9 cellular contexts compared by ENCODE assay signal in the genomic region with DNA sequence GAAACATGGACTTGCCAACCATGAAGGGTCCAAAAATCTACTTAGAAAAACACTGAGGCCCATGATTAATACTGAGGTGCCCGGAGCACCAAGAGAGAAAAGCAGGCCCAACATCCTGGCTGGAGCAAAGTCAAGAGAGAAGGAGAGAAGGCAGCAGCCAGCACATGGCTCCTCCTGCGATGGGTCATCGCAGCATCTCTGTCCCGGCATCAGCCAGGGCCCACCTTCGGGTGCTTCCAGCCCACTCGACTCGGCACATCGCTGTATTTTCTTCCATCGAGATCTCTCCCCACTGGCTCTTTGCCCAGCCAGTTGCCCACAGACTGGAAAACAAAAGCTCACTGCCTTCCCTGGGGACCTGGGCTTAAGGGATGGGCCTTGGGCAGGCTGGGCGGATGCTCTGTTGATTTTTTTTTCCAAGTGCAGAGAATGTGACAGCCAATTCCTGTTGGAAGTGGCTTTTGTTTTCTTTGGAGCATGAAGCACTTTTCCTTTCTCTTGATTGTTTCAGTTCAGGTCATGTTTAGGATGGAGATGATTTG. TPM values are rescaled to one million over a fixed set of nuclear protein-coding genes. Genes with fewer than 3 reads are reported as not detected.
DNase-seq lines count a peak whose midpoint lies in the region; ATAC-seq, FAIRE-seq and TF ChIP-seq lines count a peak whose summit lies in the region.
"Had no signal": no experiment of that assay in that cellular context is flagged by ENCODE, and none has a peak within 500 bp of the region (broad histone marks: within the 10 kb centered on the region; RNA-seq: fewer than 3 reads in every experiment).

No MANE protein-coding gene starts in this region.

- peak in 1 of 9 donors; percentile 0 for TF ChIP-seq CTCF in heart right ventricle (IDR thresholded peaks at IDR 0.05)

- ATAC-seq in heart right ventricle, result peak; percentile 80 to 95 (median 87)
- ATAC-seq in HG02981 (IDR thresholded peaks at IDR 0.05; ENCODE audit: unreplicated experiment), result no peak

- in situ Hi-C loops in SK-MEL-5 (cut with HindIII; ENCODE audit: low pct_unique_long_range_greater_than_20kb, low sequenced_read_pairs), result no loop called here

- H3K27me3 ChIP-seq in heart right ventricle (peaks cover 0 to 58% (median 0%) of the 10 kb centered on the region in 7 donors), small intestine (ENCODE audit: control insufficient read depth in 2 of 2, insufficient read depth in 2 of 2, low read length in 2 of 2) (no peaks in the 10 kb centered on the region)

- peak overlapping the region in 7 of 10 donors; percentile 17 to 45 (median 32) for H3K4me3 ChIP-seq in heart right ventricle
- H3K4me3 ChIP-seq in skin epidermis, result peak overlapping the region in 1 of 7 experiments; percentile 11
- no peak overlapping the region for H3K4me3 ChIP-seq in small intestine (ENCODE audit: low read depth in 1 of 2, low read length in 2 of 2)

- H3K36me3 ChIP-seq in heart right ventricle (no peaks in the 10 kb centered on the region), small intestine (ENCODE audit: control insufficient read depth in 2 of 2, insufficient read depth in 2 of 2, low read length in 2 of 2) (no peaks in the 10 kb centered on the region)

- DNase-seq in GM04503 (ENCODE audit: low read depth), result peak; percentile 64
- peak; percentile 15 for DNase-seq in SK-MEL-5 (ENCODE audit: low read depth, low spot score)
- peak; percentile 66 to 85 for DNase-seq in heart right ventricle
- DNase-seq in middle frontal gyrus (ENCODE audit: extremely low spot score, low spot score), result no peak
- DNase-seq in T-helper 2 cell, result no peak
- no peak for DNase-seq in small intestine

- peak overlapping the region; percentile 14 to 94 (median 85) for H3K27ac ChIP-seq in heart right ventricle
- H3K27ac ChIP-seq in skin epidermis, result peak overlapping the region in 20 of 21 experiments; percentile 17 to 80 (median 67)
- H3K27ac ChIP-seq in small intestine (ENCODE audit: low read depth in 1 of 2, low read length in 1 of 2), result peak overlapping the region in 1 of 2 donors; percentile 63

- intact Hi-C loops in heart right ventricle (cut with DNase I), result loop anchor here in 4 of 10 donors (1.0 to 10.0 kb wide), 8 partner anchors 35 to 85 kb away; a partner anchor contains a TSS

- H3K4me1 ChIP-seq in heart right ventricle (peaks cover 2 to 33% (median 24%) of the 10 kb centered on the region in 9 donors), small intestine (ENCODE audit: control insufficient read depth in 2 of 2, insufficient read depth in 1 of 2, low read depth in 1 of 2, low read length in 1 of 2) (peaks cover 0 to 2% of the 10 kb centered on the region in 2 donors)

- H3K9me3 ChIP-seq in heart right ventricle, result no peaks in the 10 kb centered on the region
- no peaks in the 10 kb centered on the region for H3K9me3 ChIP-seq in small intestine (ENCODE audit: control insufficient read depth, low read depth)

- WGBS in heart right ventricle, 2 donors, result 36 to 53% methylated on average over 10 of the region's 10 CpGs
- WGBS in small intestine, 3 donors, result 65 to 86% (median 78%) methylated on average over 10 of the region's 10 CpGs

- no peak for FAIRE-seq in small intestine (lab: Jason Lieb, UNC)
- FAIRE-seq: endometrium had no signal

RNA-seq across cellular contexts. Expression of a gene that starts 58.1 kb away (rescaled TPM):
- 102 and 123 TPM in 2 replicates for total RNA-seq in SK-MEL-5 (2014; rRNA removed; shearing (Covaris generic))
- 72.4 and 106 TPM in 2 replicates for polyA plus RNA-seq in SK-MEL-5 (2015; cell fraction: cytosol; rRNA removed)
- 43.8 and 47.0 TPM in 2 replicates for polyA plus RNA-seq in SK-MEL-5 (2015; cell fraction: nucleus; rRNA removed)
- total RNA-seq in heart right ventricle, result 10 to 100 TPM; 59.8 to 84.2 (median 72.5) TPM
- polyA plus RNA-seq in heart right ventricle (10 to 100 TPM; 53.8 to 59.9 TPM), small intestine (100 to 1,000 TPM in 1 of 3 donors, 10 to 100 TPM in 2; 85.4 to 102 (median 99.1) TPM)

Comparison
In these comparisons a context has a peak if more than half of its experiments do, and no peak if none do; other contexts are left out.
1. DNase-seq: peak in GM04503 (single experiment), SK-MEL-5 (single experiment) and heart right ventricle (2 of 2); none in middle frontal gyrus (single experiment), T-helper 2 cell (0 of 5) and small intestine (single experiment).
2. H3K4me3 ChIP-seq: peak in heart right ventricle (7 of 10); none in small intestine (0 of 2).